ENCODE assay signal across 26 cellular contexts in genomic region chr15:25887870-25888269, GRCh38. TPM values are rescaled to one million over a fixed set of nuclear protein-coding genes. Genes with fewer than 3 reads are reported as not detected.
DNase-seq lines count a peak whose midpoint lies in the region; ATAC-seq, FAIRE-seq and TF ChIP-seq lines count a peak whose summit lies in the region.
"Had no signal": no experiment of that assay in that cellular context is flagged by ENCODE, and none has a peak within 500 bp of the region (broad histone marks: within the 10 kb centered on the region; RNA-seq: fewer than 3 reads in every experiment).

No MANE protein-coding gene starts in this region.

- no peak overlapping the region for H3K4me3 Mint-ChIP-seq in natural killer cell
- H3K4me3 Mint-ChIP-seq: CD14-positive monocyte; CD4-positive, alpha-beta memory T cell; CD8-positive, alpha-beta memory T cell had no signal

- H3K4me2 ChIP-seq in PC-3 (ENCODE audit: low read length) (peak overlapping the region; percentile 43), K562 (ENCODE audit: insufficient read depth, low read length) (no peak overlapping the region), mesenchymal stem cell (ENCODE audit: low read length, poor library complexity, severe bottlenecking) (no peak overlapping the region)
- H3K4me2 ChIP-seq: BLaER1 had no signal

- H2AFZ ChIP-seq in PC-3 (ENCODE audit: low read length) = no peak overlapping the region
- H2AFZ ChIP-seq in K562 (ENCODE audit: low read depth, low read length) = no peak overlapping the region
- H2AFZ ChIP-seq in mesenchymal stem cell (ENCODE audit: low read depth, low read length) = no peak overlapping the region

- H3K9me2 ChIP-seq in PC-3 (replicated peaks; ENCODE audit: low read length) = no peaks in the 10 kb centered on the region

- no peak overlapping the region for H2BK12ac ChIP-seq in mesenchymal stem cell (ENCODE audit: low read length in 2 of 2)

- no peak overlapping the region for H3K9ac ChIP-seq in PC-3 (ENCODE audit: low read length)
- H3K9ac ChIP-seq in K562 (ENCODE audit: insufficient read depth in 1 of 2, low read depth in 2 of 2, low read length in 2 of 2) = no peak overlapping the region
- no peak overlapping the region for H3K9ac ChIP-seq in mesenchymal stem cell (ENCODE audit: low read length)
- H3K9ac ChIP-seq: BLaER1 had no signal

- TF ChIP-seq EP300 in K562 (IDR thresholded peaks at IDR 0.05; ENCODE audit: low read length) = no peak

- no peak overlapping the region for H3K23ac ChIP-seq in mesenchymal stem cell (ENCODE audit: low read length in 2 of 2)

- H4K20me1 ChIP-seq in PC-3 (ENCODE audit: low read length) (no peaks in the 10 kb centered on the region), K562 (replicated peaks; ENCODE audit: control insufficient read depth, insufficient read depth, low read length) (no peaks in the 10 kb centered on the region)
- H4K20me1 ChIP-seq: BLaER1 had no signal

- H3K79me1 ChIP-seq in mesenchymal stem cell (replicated peaks; ENCODE audit: low read length, poor library complexity, severe bottlenecking) = no peaks in the 10 kb centered on the region

- H4K8ac ChIP-seq in mesenchymal stem cell (ENCODE audit: low read length) = no peak overlapping the region

- no peak overlapping the region for H2BK120ac ChIP-seq in mesenchymal stem cell (ENCODE audit: low read depth, low read length)

- no peak overlapping the region for H2BK5ac ChIP-seq in mesenchymal stem cell (ENCODE audit: low read depth, low read length, poor library complexity, severe bottlenecking)

- H3K36me3 Mint-ChIP-seq in natural killer cell = no peaks in the 10 kb centered on the region
- H3K36me3 Mint-ChIP-seq: CD14-positive monocyte; CD4-positive, alpha-beta memory T cell; CD4-positive, CD25-positive, alpha-beta regulatory T cell; CD8-positive, alpha-beta memory T cell had no signal

- no peak for FAIRE-seq in K562 (lab: Jason Lieb, UNC)
- FAIRE-seq: A204.1, GM12891 had no signal

- H3K27ac ChIP-seq in PC-3 (ENCODE audit: low read length) = no peak overlapping the region
- H3K27ac ChIP-seq in RWPE2 (ENCODE audit: poor library complexity, severe bottlenecking) = no peak overlapping the region
- no peak overlapping the region for H3K27ac ChIP-seq in K562 (ENCODE audit: extremely low read depth, low read depth, low read length)
- H3K27ac ChIP-seq in mesenchymal stem cell (ENCODE audit: low read length, poor library complexity, severe bottlenecking) = no peak overlapping the region
- H3K27ac ChIP-seq: BLaER1 had no signal

- no peak overlapping the region for H2BK15ac ChIP-seq in mesenchymal stem cell (ENCODE audit: low read depth, poor library complexity, severe bottlenecking)

- no peak for TF ChIP-seq POLR2A in K562 (conservative IDR thresholded peaks at IDR 0.05)

- CTCF ChIA-PET in PC-3 (lab: Charles Lee) (no interaction called here), K562 (lab: Yijun Ruan, JAX; ENCODE audit: low intra/inter-chr PET ratio) (no interaction called here)

- no peak for TF ChIP-seq RAD21 in K562 (CRISPR knock-in tag; conservative IDR thresholded peaks at IDR 0.05 in 1 of 2, IDR thresholded peaks at IDR 0.05 in 1 of 2)

- no peaks in the 10 kb centered on the region for H3K27me3 ChIP-seq in PC-3 (ENCODE audit: low read length)
- no peaks in the 10 kb centered on the region for H3K27me3 ChIP-seq in RWPE2 (ENCODE audit: insufficient read depth, poor library complexity, severe bottlenecking)
- H3K27me3 ChIP-seq in K562 (ENCODE audit: control insufficient read depth in 2 of 2, insufficient read depth in 2 of 2, low read length in 2 of 2) = no peaks in the 10 kb centered on the region
- H3K27me3 ChIP-seq in mesenchymal stem cell (ENCODE audit: control insufficient read depth in 1 of 2, insufficient read depth in 1 of 2, low read length in 2 of 2) = peaks cover 0 to 11% of the 10 kb centered on the region in 2 experiments
- H3K27me3 ChIP-seq: BE2C, BLaER1 had no signal

- POLR2A ChIA-PET in PC-3 (lab: Charles Lee; ENCODE audit: unreplicated experiment) = interaction anchor here (0.7 kb wide), 1 partner anchor 423 kb away, joined by 3 read pairs; no protein-coding TSS in a partner anchor
- POLR2A ChIA-PET in K562 (lab: Yijun Ruan, JAX) = no interaction called here

- ATAC-seq in PC-3 = no peak
- peak; percentile 1; the same call in 1 of the 3 replicates for ATAC-seq in RWPE2 (ENCODE audit: low read depth)
- no peak for ATAC-seq in K562
- no peak for ATAC-seq in GM18861 (IDR thresholded peaks at IDR 0.05; ENCODE audit: unreplicated experiment)
- ATAC-seq in natural killer cell = no peak

- H3K36me3 ChIP-seq in PC-3 (ENCODE audit: low read depth, low read length) = no peaks in the 10 kb centered on the region
- no peaks in the 10 kb centered on the region for H3K36me3 ChIP-seq in RWPE2 (ENCODE audit: low read depth)
- H3K36me3 ChIP-seq in K562 (ENCODE audit: control insufficient read depth, insufficient read depth, low read length) = no peaks in the 10 kb centered on the region
- H3K36me3 ChIP-seq in mesenchymal stem cell (ENCODE audit: control insufficient read depth in 1 of 2, insufficient read depth in 2 of 2, low read depth in 1 of 2, low read length in 2 of 2) = no peaks in the 10 kb centered on the region
- H3K36me3 ChIP-seq: BE2C, BLaER1 had no signal

- H3K18ac ChIP-seq in mesenchymal stem cell (ENCODE audit: low read depth in 1 of 2, low read length in 2 of 2) = no peak overlapping the region

- H3K4ac ChIP-seq in mesenchymal stem cell (ENCODE audit: low read depth in 1 of 2, low read length in 2 of 2) = no peak overlapping the region

- intact Hi-C loops in PC-3 (cut with micrococcal nuclease) (no loop called here), K562 (cut with micrococcal nuclease) (no loop called here), natural killer cell (cut with micrococcal nuclease) (no loop called here)

- no peak overlapping the region for H3K14ac ChIP-seq in mesenchymal stem cell (ENCODE audit: low read length in 2 of 2)

- WGBS in K562 (ENCODE audit: insufficient coverage, low coverage, missing lambda C conversion rate) = 0% methylated on average over 3 of the region's 3 CpGs
- WGBS in mesenchymal stem cell = 88% methylated on average over 1 of the region's 3 CpGs

- peak overlapping the region; percentile 98 for H2AK5ac ChIP-seq in mesenchymal stem cell (ENCODE audit: low read length, severe bottlenecking)

- in situ Hi-C loops in K562 (cut with MboI) = no loop called here

- H3K4me3 ChIP-seq in PC-3 (ENCODE audit: low read length) (no peak overlapping the region), RWPE2 (ENCODE audit: severe bottlenecking) (no peak overlapping the region), K562 (no peak overlapping the region), mesenchymal stem cell (ENCODE audit: insufficient read depth in 1 of 2, low read depth in 1 of 2, low read length in 2 of 2) (no peak overlapping the region)
- H3K4me3 ChIP-seq: BLaER1 had no signal

- TF ChIP-seq CTCF in PC-3 (conservative IDR thresholded peaks at IDR 0.05; ENCODE audit: low read depth, low read length) (no peak), RWPE2 (IDR thresholded peaks at IDR 0.05; ENCODE audit: poor library complexity, severe bottlenecking) (no peak), K562 (IDR thresholded peaks at IDR 0.05 in 2 of 3, conservative IDR thresholded peaks at IDR 0.05 in 1 of 3; ENCODE audit: insufficient read depth in 2 of 3, low read depth in 1 of 3, low read length in 3 of 3) (no peak), natural killer cell (IDR thresholded peaks at IDR 0.05) (no peak), GM10266 (IDR thresholded peaks at IDR 0.05; ENCODE audit: control insufficient read depth, insufficient read depth, low read depth, missing control alignments) (no peak)

- H3K9me1 ChIP-seq in K562 (ENCODE audit: control insufficient read depth, insufficient read depth, low read length) = no peaks in the 10 kb centered on the region

- no peak overlapping the region for H3K27ac Mint-ChIP-seq in natural killer cell
- H3K27ac Mint-ChIP-seq: CD14-positive monocyte; CD4-positive, alpha-beta memory T cell; CD4-positive, CD25-positive, alpha-beta regulatory T cell; CD8-positive, alpha-beta memory T cell had no signal

- H3K9me3 ChIP-seq in PC-3 (ENCODE audit: low read length) = no peaks in the 10 kb centered on the region
- H3K9me3 ChIP-seq in RWPE2 (ENCODE audit: severe bottlenecking) = no peaks in the 10 kb centered on the region
- H3K9me3 ChIP-seq in K562 (replicated peaks; ENCODE audit: control insufficient read depth, insufficient read depth, low read depth, low read length) = no peaks in the 10 kb centered on the region
- no peaks in the 10 kb centered on the region for H3K9me3 ChIP-seq in mesenchymal stem cell (ENCODE audit: control insufficient read depth, low read length)
- H3K9me3 ChIP-seq: BE2C, BLaER1 had no signal

- peaks cover 62% of the 10 kb centered on the region for H3K4me1 ChIP-seq in PC-3 (ENCODE audit: insufficient read depth, low read length)
- peaks cover 42% of the 10 kb centered on the region for H3K4me1 ChIP-seq in RWPE2 (ENCODE audit: insufficient read depth, poor library complexity, severe bottlenecking)
- no peaks in the 10 kb centered on the region for H3K4me1 ChIP-seq in K562 (replicated peaks in 1 of 2; ENCODE audit: control insufficient read depth in 2 of 2, insufficient read depth in 2 of 2, low read length in 2 of 2)
- H3K4me1 ChIP-seq in mesenchymal stem cell (ENCODE audit: control insufficient read depth, insufficient read depth, low read depth, low read length) = peaks cover 16% of the 10 kb centered on the region
- H3K4me1 ChIP-seq: BE2C, BLaER1 had no signal

- no peaks in the 10 kb centered on the region for H3K9me3 Mint-ChIP-seq in natural killer cell
- H3K9me3 Mint-ChIP-seq: CD4-positive, alpha-beta memory T cell; CD8-positive, alpha-beta memory T cell had no signal

- DNase-seq in PC-3 (peak; percentile 73), RWPE2 (ENCODE audit: low spot score) (no peak), K562 (ENCODE audit: extremely low read depth in 1 of 4, low spot score in 3 of 4) (no peak), mesenchymal stem cell (no peak), natural killer cell (no peak), GM10266 (ENCODE audit: extremely low spot score) (no peak)
- DNase-seq: 8988T; ACHN; BE2C; C1 segment of cervical spinal cord; CD4-positive, alpha-beta memory T cell; CD4-positive, CD25-positive, alpha-beta regulatory T cell; CD8-positive, alpha-beta memory T cell; COR-L47; DMS153; DMS53; DMS79; DND-41; EL; GDM1 had no signal

- H3K27me3 Mint-ChIP-seq in natural killer cell (ENCODE audit: low read depth in 2 of 2) = peaks cover 7 to 15% of the 10 kb centered on the region in 2 donors

- no peaks in the 10 kb centered on the region for H3K4me1 Mint-ChIP-seq in natural killer cell
- H3K4me1 Mint-ChIP-seq: CD4-positive, alpha-beta memory T cell; CD4-positive, CD25-positive, alpha-beta regulatory T cell; CD8-positive, alpha-beta memory T cell had no signal

- H3K79me2 ChIP-seq in PC-3 (ENCODE audit: low read length) (no peaks in the 10 kb centered on the region), K562 (ENCODE audit: control insufficient read depth, insufficient read depth, low read length) (no peaks in the 10 kb centered on the region)

- BruUV-seq in PC-3 (replicated peaks; lab: Mats Ljungman, UMichigan) = no TSS peak
- no TSS peak for BruUV-seq in K562 (replicated peaks; lab: Mats Ljungman, UMichigan)

- H4K91ac ChIP-seq in mesenchymal stem cell (ENCODE audit: low read length) = no peak overlapping the region

- no peaks in the 10 kb centered on the region for H3F3A ChIP-seq in PC-3 (ENCODE audit: low read length, unreplicated experiment)

RNA-seq across cellular contexts. Expression of gene ATP10A, which starts 24.7 kb away (rescaled TPM):
- total RNA-seq in PC-3 (2014; rRNA removed) (2.6 and 5.0 TPM in 2 replicates), K562 (2014; rRNA removed) (not detected in 2 replicates), K562 (2014; rRNA removed; fragmentation: Illumina TruSeq; extraction: Trizol) (not detected in 2 replicates), K562 (2015; rRNA removed; fragmentation: Illumina TruSeq; extraction: Trizol) (not detected in 2 replicates), K562 (2021) (0.04 and 0.09 TPM in 2 replicates), natural killer cell (10 to 100 TPM; 50.1 to 67.0 (median 51.2) TPM)
- total RNA-seq in K562 (2011; cell fraction: chromatin; rRNA removed; ENCODE audit: low replicate concordance) = not detected in 2 replicates
- not detected in 2 replicates for total RNA-seq in K562 (2011; cell fraction: nucleolus; rRNA removed)
- not detected in 2 replicates for total RNA-seq in K562 (2011; cell fraction: nucleoplasm; rRNA removed)
- polyA plus RNA-seq in K562 (2011; rRNA removed) (not detected in 2 replicates), K562 (2014; fragmentation: Illumina TruSeq; extraction: Trizol) (not detected in 2 replicates), K562 (2014; fragmentation: Nextera tagmentation; extraction: Ambion mirVana) (not detected), K562 (2014; rRNA removed) (not detected in 2 replicates)
- polyA plus RNA-seq in K562 (2011; cell fraction: cytosol; rRNA removed) = not detected in 2 replicates
- not detected in 2 replicates for polyA plus RNA-seq in K562 (2011; cell fraction: nucleus; rRNA removed)
- polyA plus RNA-seq in K562 (2012) = 0.01 TPM in 1 of 2 replicates, not detected in the other
- not detected in 2 replicates for polyA minus RNA-seq in K562 (2011; rRNA and poly(A)+ RNA removed)
- not detected in 2 replicates for polyA minus RNA-seq in K562 (2011; cell fraction: cytosol; rRNA and poly(A)+ RNA removed)
- not detected in 2 replicates for polyA minus RNA-seq in K562 (2011; cell fraction: nucleus; rRNA and poly(A)+ RNA removed)
- polyA plus RNA-seq in mesenchymal stem cell (2013, experiment 1 of 2) = 0.04 TPM
- 0.03 TPM for polyA plus RNA-seq in mesenchymal stem cell (2013, experiment 2 of 2)
- total RNA-seq: A673 had no signal
